Comparison of ENCODE assay signal across 18 cellular contexts in genomic region chr3:133380481-133381225, GRCh38. TPM values are rescaled to one million over a fixed set of nuclear protein-coding genes. Genes with fewer than 3 reads are reported as not detected.
DNase-seq lines count a peak whose midpoint lies in the region; ATAC-seq and TF ChIP-seq lines count a peak whose summit lies in the region.
"Had no signal": no experiment of that assay in that cellular context is flagged by ENCODE, and none has a peak within 500 bp of the region (broad histone marks: within the 10 kb centered on the region; RNA-seq: fewer than 3 reads in every experiment).

No MANE protein-coding gene starts in this region.

- intact Hi-C loops in IMR-90 (cut with micrococcal nuclease) = no loop called here
- intact Hi-C loops in sciatic nerve (cut with DNase I) = no loop called here

- no peak overlapping the region for H4K5ac ChIP-seq in IMR-90 (ENCODE audit: low read depth, low read length)

- 97% methylated on average over 5 of the region's 16 CpGs; no CpG with 5 or more reads in 1 of the 2 experiments for WGBS in IMR-90 (ENCODE audit: extremely low coverage in 2 of 2, insufficient read length in 1 of 2), 2 experiments
- 88% methylated on average over 16 of the region's 16 CpGs for WGBS in mesenchymal stem cell

- H2BK15ac ChIP-seq in IMR-90 (ENCODE audit: low read depth, low read length) = no peak overlapping the region
- no peak overlapping the region for H2BK15ac ChIP-seq in mesenchymal stem cell (ENCODE audit: low read depth, poor library complexity, severe bottlenecking)

- H3K4me3 ChIP-seq in IMR-90 (ENCODE audit: insufficient read depth, low read depth, low read length) = no peak overlapping the region
- no peak overlapping the region for H3K4me3 ChIP-seq in mesenchymal stem cell (ENCODE audit: insufficient read depth in 1 of 2, low read depth in 1 of 2, low read length in 2 of 2)

- POLR2A ChIA-PET in IMR-90 (lab: Charles Lee; ENCODE audit: unreplicated experiment) = no interaction called here

- no peak for ATAC-seq in IMR-90 (ENCODE audit: low read depth)
- ATAC-seq in sciatic nerve = no peak
- ATAC-seq in HG02588 (IDR thresholded peaks at IDR 0.05; ENCODE audit: unreplicated experiment) = no peak

- H2BK5ac ChIP-seq in IMR-90 (ENCODE audit: low read depth, low read length, poor library complexity, severe bottlenecking) = no peak overlapping the region
- no peak overlapping the region for H2BK5ac ChIP-seq in mesenchymal stem cell (ENCODE audit: low read depth, low read length, poor library complexity, severe bottlenecking)

- no peak overlapping the region for H2BK12ac ChIP-seq in mesenchymal stem cell (ENCODE audit: low read length in 2 of 2)

- DNase-seq in IMR-90 = no peak
- no peak for DNase-seq in mesenchymal stem cell
- no peak for DNase-seq in NCI-H82 treated with DMSO at 0.1 percent for 48 hours (lab: John Stamatoyannopoulos, UW; ENCODE audit: unreplicated experiment)
- no peak for DNase-seq in sciatic nerve (ENCODE audit: low spot score)
- DNase-seq in NCI-H128 (lab: John Stamatoyannopoulos, UW; ENCODE audit: unreplicated experiment) = no peak
- DNase-seq: ACHN; CD4-positive, alpha-beta memory T cell; DMS153; DMS79; GDM1; GOT3; H9 had no signal

- CTCF ChIA-PET in IMR-90 (lab: Yijun Ruan, JAX) = interaction anchor here (0.9 to 1.2 kb wide), 3 partner anchors 15 to 339 kb away, joined by 3 to 5 read pairs (median 4); no protein-coding TSS in a partner anchor

- dilution Hi-C loops in IMR-90 (cut with HindIII; ENCODE audit: low sequenced_read_pairs, unreplicated experiment) = no loop called here

- H4K91ac ChIP-seq in IMR-90 (ENCODE audit: insufficient read depth, low read depth, low read length) = no peak overlapping the region
- H4K91ac ChIP-seq in mesenchymal stem cell (ENCODE audit: low read length) = peak overlapping the region; percentile 28

- H3K9me1 ChIP-seq in IMR-90 (ENCODE audit: insufficient read depth, low read length) = no peaks in the 10 kb centered on the region

- H2BK120ac ChIP-seq in IMR-90 (ENCODE audit: low read depth, low read length) (no peak overlapping the region), mesenchymal stem cell (ENCODE audit: low read depth, low read length) (no peak overlapping the region)

- H3K4ac ChIP-seq in IMR-90 (ENCODE audit: low read depth, low read length) (no peak overlapping the region; the same call in 1 of the 2 replicates), mesenchymal stem cell (ENCODE audit: low read depth in 1 of 2, low read length in 2 of 2) (no peak overlapping the region)

- H3K9ac ChIP-seq in IMR-90 (ENCODE audit: low read depth, low read length) (no peak overlapping the region), mesenchymal stem cell (ENCODE audit: low read length) (no peak overlapping the region)

- H2AK5ac ChIP-seq in IMR-90 (ENCODE audit: low read depth, low read length) (no peak overlapping the region), mesenchymal stem cell (ENCODE audit: low read length, severe bottlenecking) (no peak overlapping the region)

- no peak overlapping the region for H3K18ac ChIP-seq in IMR-90 (ENCODE audit: low read depth, low read length)
- H3K18ac ChIP-seq in mesenchymal stem cell (ENCODE audit: low read depth in 1 of 2, low read length in 2 of 2) = no peak overlapping the region

- BruUV-seq in IMR-90 (replicated peaks; lab: Mats Ljungman, UMichigan) = no TSS peak

- no peak for TF ChIP-seq RAD21 in IMR-90 (IDR thresholded peaks at IDR 0.05; ENCODE audit: low read length)

- H3K4me1 ChIP-seq in IMR-90 (ENCODE audit: control insufficient read depth, insufficient read depth, low read length) = 0 out of 2 replicates have a peak, but pooled peaks cover 2% of the 10 kb centered on the region
- H3K4me1 ChIP-seq in mesenchymal stem cell (ENCODE audit: control insufficient read depth, insufficient read depth, low read depth, low read length) = no peaks in the 10 kb centered on the region

- no peak overlapping the region for H3K14ac ChIP-seq in IMR-90 (replicated peaks; ENCODE audit: low read depth, low read length)
- H3K14ac ChIP-seq in mesenchymal stem cell (ENCODE audit: low read length in 2 of 2) = no peak overlapping the region

- H4K8ac ChIP-seq in IMR-90 (ENCODE audit: low read depth in 2 of 2, low read length in 2 of 2) (no peak overlapping the region), mesenchymal stem cell (ENCODE audit: low read length) (no peak overlapping the region)

- H3K36me3 ChIP-seq in IMR-90 (ENCODE audit: control insufficient read depth, insufficient read depth, low read length) = no peaks in the 10 kb centered on the region
- H3K36me3 ChIP-seq in mesenchymal stem cell (ENCODE audit: control insufficient read depth in 1 of 2, insufficient read depth in 2 of 2, low read depth in 1 of 2, low read length in 2 of 2) = no peaks in the 10 kb centered on the region

- H3K27me3 ChIP-seq in IMR-90 (ENCODE audit: control insufficient read depth, insufficient read depth, low read length) (no peaks in the 10 kb centered on the region), mesenchymal stem cell (ENCODE audit: control insufficient read depth in 1 of 2, insufficient read depth in 1 of 2, low read length in 2 of 2) (peaks cover 0 to 45% of the 10 kb centered on the region in 2 experiments)

- H2AFZ ChIP-seq in IMR-90 (replicated peaks; ENCODE audit: low read length, poor library complexity) (no peak overlapping the region), mesenchymal stem cell (ENCODE audit: low read depth, low read length) (no peak overlapping the region)

- H3K27ac ChIP-seq in IMR-90 (ENCODE audit: insufficient read depth, low read length) (no peak overlapping the region), cingulate gyrus (ENCODE audit: low read depth, low read length) (peak overlapping the region; percentile 49), mesenchymal stem cell (ENCODE audit: low read length, poor library complexity, severe bottlenecking) (no peak overlapping the region)
- H3K27ac ChIP-seq: C4-2B had no signal

- H3K4me2 ChIP-seq in IMR-90 (ENCODE audit: low read depth, low read length) = no peak overlapping the region
- no peak overlapping the region for H3K4me2 ChIP-seq in mesenchymal stem cell (ENCODE audit: low read length, poor library complexity, severe bottlenecking)

- H3K9me3 ChIP-seq in IMR-90 (ENCODE audit: control insufficient read depth, insufficient read depth, low read length) = no peaks in the 10 kb centered on the region
- H3K9me3 ChIP-seq in mesenchymal stem cell (ENCODE audit: control insufficient read depth, low read length) = no peaks in the 10 kb centered on the region

- no peak for TF ChIP-seq POLR2A in IMR-90 (IDR thresholded peaks at IDR 0.05; ENCODE audit: low read depth, low read length)

- TF ChIP-seq CTCF in IMR-90 (conservative IDR thresholded peaks at IDR 0.05; ENCODE audit: low read depth, low read length) = no peak

- H4K20me1 ChIP-seq in IMR-90 (ENCODE audit: insufficient read depth, low read length) = no peaks in the 10 kb centered on the region

- H3K79me1 ChIP-seq in IMR-90 (ENCODE audit: low read depth in 1 of 2, low read length in 2 of 2) = peaks cover 0 to 3% of the 10 kb centered on the region in 2 experiments; a peak in 1 of 4 replicates
- no peaks in the 10 kb centered on the region for H3K79me1 ChIP-seq in mesenchymal stem cell (replicated peaks; ENCODE audit: low read length, poor library complexity, severe bottlenecking)

- no peak overlapping the region for H3K23ac ChIP-seq in IMR-90 (ENCODE audit: low read depth, low read length)
- no peak overlapping the region for H3K23ac ChIP-seq in mesenchymal stem cell (ENCODE audit: low read length in 2 of 2)

- H3K56ac ChIP-seq in IMR-90 (ENCODE audit: extremely low read depth, insufficient read depth, low read length) = no peak overlapping the region

- H2BK20ac ChIP-seq in IMR-90 (ENCODE audit: low read depth, low read length) = no peak overlapping the region

- peak overlapping the region; percentile 32 for H2AK9ac ChIP-seq in IMR-90 (replicated peaks; ENCODE audit: low read depth, low read length, poor library complexity)

- in situ Hi-C loops in IMR-90 (cut with MboI; ENCODE audit: low sequenced_read_pairs) = no loop called here

TF ChIP-seq in IMR-90, 13 proteins besides CTCF, POLR2A, EP300 and RAD21:
- TF ChIP-seq CHD1 (IDR thresholded peaks at IDR 0.05; ENCODE audit: low read depth, low read length) = no peak

RNA-seq across cellular contexts. Expression of gene BFSP2, which starts 19.2 kb away (rescaled TPM):
- not detected in 2 replicates for total RNA-seq in IMR-90 (2012; rRNA removed)
- not detected in 2 replicates for polyA plus RNA-seq in IMR-90 (2012; rRNA removed)
- polyA plus RNA-seq in IMR-90 (2012; cell fraction: cytosol; rRNA removed) = not detected in 2 replicates
- polyA plus RNA-seq in IMR-90 (2012; cell fraction: nucleus; rRNA removed; ENCODE audit: low replicate concordance) = not detected in 2 replicates
- polyA plus RNA-seq in mesenchymal stem cell (2013, experiment 1 of 2) = not detected
- polyA plus RNA-seq in mesenchymal stem cell (2013, experiment 2 of 2) = not detected
- total RNA-seq in sciatic nerve = not detected
- total RNA-seq: CD4-positive, alpha-beta memory T cell; Daoy; H9; HT-29 had no signal
- polyA plus RNA-seq: BJ had no signal
